13 cellular contexts compared by ENCODE assay signal in genomic region chr4:107279729-107280128, GRCh38.
A peak's percentile ranks its signal among the peaks of the same experiment; 100 is the strongest.
DNase-seq lines count a peak whose midpoint lies in the region; ATAC-seq and TF ChIP-seq lines count a peak whose summit lies in the region.
"Had no signal": no experiment of that assay in that cellular context is flagged by ENCODE, and none has a peak within 500 bp of the region (broad histone marks: within the 10 kb centered on the region; RNA-seq: fewer than 3 reads in every experiment).

No MANE protein-coding gene starts in this region.

- H3K36me3 ChIP-seq in A673 (ENCODE audit: insufficient read depth, low read length, poor library complexity, severe bottlenecking) (no peaks in the 10 kb centered on the region), HEK293 (ENCODE audit: control insufficient read depth in 2 of 2, insufficient read depth in 1 of 2, low read length in 2 of 2) (no peaks in the 10 kb centered on the region), adipocyte (ENCODE audit: control insufficient read depth, insufficient read depth, low read length, severe bottlenecking) (no peaks in the 10 kb centered on the region), upper lobe of left lung (no peaks in the 10 kb centered on the region)
- H3K36me3 ChIP-seq: ascending aorta had no signal

- H3K9me3 ChIP-seq in A673 (ENCODE audit: low read depth, low read length, poor library complexity, severe bottlenecking): no peaks in the 10 kb centered on the region
- no peaks in the 10 kb centered on the region for H3K9me3 ChIP-seq in HEK293 (ENCODE audit: control insufficient read depth, insufficient read depth, low read depth, low read length)
- H3K9me3 ChIP-seq in adipocyte (ENCODE audit: control insufficient read depth, low read length): no peaks in the 10 kb centered on the region
- no peaks in the 10 kb centered on the region for H3K9me3 ChIP-seq in upper lobe of left lung
- H3K9me3 ChIP-seq: ascending aorta had no signal

- no peak for TF ChIP-seq POLR2A in upper lobe of left lung (IDR thresholded peaks at IDR 0.05)

- ATAC-seq in foreskin keratinocyte: peak; percentile 5
- no peak for ATAC-seq in HG03521 (IDR thresholded peaks at IDR 0.05; ENCODE audit: unreplicated experiment)
- ATAC-seq in upper lobe of left lung (ENCODE audit: low FRiP score in 2 of 2): no peak
- ATAC-seq: activated T-helper 17 cell treated with anti-CD3 and anti-CD28 coated beads, Interleukin-2, amount 50 U/mL, for 72 hours had no signal

- POLR2A ChIA-PET in A673 (lab: Charles Lee; ENCODE audit: low non-redundant PET): interaction anchor here (0.6 kb wide), 1 partner anchor 108 kb away, joined by 4 read pairs; no protein-coding TSS in a partner anchor
- POLR2A ChIA-PET in HEK293 (lab: Yijun Ruan, JAX): no interaction called here

- H3K4me1 ChIP-seq in A673 (ENCODE audit: insufficient read depth, low read length, poor library complexity, severe bottlenecking) (peaks cover 22% of the 10 kb centered on the region), HEK293 (ENCODE audit: control insufficient read depth, insufficient read depth, low read length) (no peaks in the 10 kb centered on the region), adipocyte (ENCODE audit: control insufficient read depth, insufficient read depth, low read length) (peaks cover 17% of the 10 kb centered on the region), foreskin keratinocyte (peaks cover 39% of the 10 kb centered on the region), upper lobe of left lung (no peaks in the 10 kb centered on the region)
- H3K4me1 ChIP-seq: ascending aorta had no signal

- H3K27ac ChIP-seq in A673 (ENCODE audit: low read depth, low read length, poor library complexity, severe bottlenecking) (no peak overlapping the region), HEK293 (ENCODE audit: extremely low read depth, low read depth, low read length) (no peak overlapping the region), foreskin keratinocyte (no peak overlapping the region), upper lobe of left lung (no peak overlapping the region)
- H3K27ac ChIP-seq: ascending aorta had no signal

- no peak overlapping the region for H3K9ac ChIP-seq in adipocyte (ENCODE audit: low read length)

- no peak for TF ChIP-seq EP300 in upper lobe of left lung (IDR thresholded peaks at IDR 0.05)

- BruUV-seq in A673 (replicated peaks; lab: Mats Ljungman, UMichigan): no TSS peak

- CTCF ChIA-PET in A673 (lab: Charles Lee) (no interaction called here), HEK293 (lab: Yijun Ruan, JAX) (no interaction called here)

- intact Hi-C loops in A673 (cut with micrococcal nuclease; ENCODE audit: unreplicated experiment): no loop called here

- H3K27me3 ChIP-seq in A673 (replicated peaks; ENCODE audit: insufficient read depth, low read depth, low read length, poor library complexity): no peaks in the 10 kb centered on the region
- H3K27me3 ChIP-seq in adipocyte (replicated peaks; ENCODE audit: control insufficient read depth, insufficient read depth, low read length): no peaks in the 10 kb centered on the region
- H3K27me3 ChIP-seq in foreskin keratinocyte: no peaks in the 10 kb centered on the region
- no peaks in the 10 kb centered on the region for H3K27me3 ChIP-seq in upper lobe of left lung
- H3K27me3 ChIP-seq: ascending aorta had no signal

- TF ChIP-seq CTCF in A673 (conservative IDR thresholded peaks at IDR 0.05; ENCODE audit: low read depth, low read length): no peak
- no peak for TF ChIP-seq CTCF in HEK293 (tag by site-specific recombination; IDR thresholded peaks at IDR 0.05)
- no peak for TF ChIP-seq CTCF in foreskin keratinocyte (conservative IDR thresholded peaks at IDR 0.05)
- no peak for TF ChIP-seq CTCF in upper lobe of left lung (IDR thresholded peaks at IDR 0.05)

- peak; percentile 42 for DNase-seq in A673 (ENCODE audit: low spot score)
- DNase-seq in adipocyte (ENCODE audit: low read depth): peak; percentile 75
- peak in 1 of 2 donors; percentile 66 for DNase-seq in foreskin keratinocyte
- no peak for DNase-seq in upper lobe of left lung
- DNase-seq in OCI-M2 (lab: John Stamatoyannopoulos, UW; ENCODE audit: unreplicated experiment): no peak
- no peak for DNase-seq in GF-D8 (lab: John Stamatoyannopoulos, UW)
- DNase-seq: activated CD4-positive, alpha-beta T cell treated with anti-CD3 and anti-CD28 coated beads, Interleukin-2, amount 50 U/mL, for 4 hours; midbrain; OCI-M1 had no signal

- H3K4me3 ChIP-seq in A673 (ENCODE audit: low read depth, low read length, poor library complexity, severe bottlenecking) (no peak overlapping the region), HEK293 (ENCODE audit: low read depth, low read length) (no peak overlapping the region), adipocyte (ENCODE audit: low read length) (no peak overlapping the region), upper lobe of left lung (no peak overlapping the region)
- H3K4me3 ChIP-seq: ascending aorta had no signal

TF ChIP-seq in HEK293, 187 proteins besides CTCF, POLR2A, EP300 and RAD21:
- TF ChIP-seq ZBTB1 (tag by site-specific recombination; IDR thresholded peaks at IDR 0.05): no peak
- TF ChIP-seq PRDM1 (tag by site-specific recombination; IDR thresholded peaks at IDR 0.05): peak; percentile 30; the same call in 1 of the 2 replicates
- peak; percentile 17; the same call in 1 of the 2 replicates for TF ChIP-seq ZNF629 (tag by site-specific recombination; IDR thresholded peaks at IDR 0.05)
- no peak for TF ChIP-seq ZNF423 (tag by site-specific recombination; IDR thresholded peaks at IDR 0.05)
- TF ChIP-seq ZNF768 (tag by site-specific recombination; IDR thresholded peaks at IDR 0.05): no peak
- no peak for TF ChIP-seq ZFHX2 (tag by site-specific recombination; conservative IDR thresholded peaks at IDR 0.05)

Comparison
In these comparisons a context has a peak if more than half of its experiments do, and no peak if none do; other contexts are left out.
1. DNase-seq: peak in A673 (single experiment) and adipocyte (single experiment); none in upper lobe of left lung (0 of 2), OCI-M2 (single experiment) and GF-D8 (single experiment).